9 cellular contexts compared by ENCODE assay signal in genomic region chr1:150322310-150322709, GRCh38. TPM values are rescaled to one million over a fixed set of nuclear protein-coding genes. Genes with fewer than 3 reads are reported as not detected.
A peak's percentile ranks its signal among the peaks of the same experiment; 100 is the strongest.
DNase-seq lines count a peak whose midpoint lies in the region; ATAC-seq and TF ChIP-seq lines count a peak whose summit lies in the region.
"Had no signal": no experiment of that assay in that cellular context is flagged by ENCODE, and none has a peak within 500 bp of the region (broad histone marks: within the 10 kb centered on the region; RNA-seq: fewer than 3 reads in every experiment).

No MANE protein-coding gene starts in this region.

- H4K91ac ChIP-seq in neuronal stem cell (ENCODE audit: low read depth, low read length, poor library complexity), result no peak overlapping the region

- H2BK5ac ChIP-seq in neuronal stem cell (ENCODE audit: low read length), result no peak overlapping the region

- H3K27me3 ChIP-seq in DND-41 (ENCODE audit: insufficient read depth, low read length, poor library complexity), result no peaks in the 10 kb centered on the region
- H3K27me3 ChIP-seq in neuronal stem cell (ENCODE audit: control insufficient read depth in 3 of 3, insufficient read depth in 3 of 3, low read depth in 1 of 3, low read length in 3 of 3), result no peaks in the 10 kb centered on the region

- DNase-seq in DND-41 (no peak), NOMO-1 treated with dmso at 0.1 percent for 144 hours (lab: John Stamatoyannopoulos, UW; ENCODE audit: unreplicated experiment) (peak; percentile 69), chondrocyte (ENCODE audit: low spot score) (no peak), neural crest cell (ENCODE audit: low read depth, low spot score) (no peak), neuronal stem cell (ENCODE audit: low spot score) (no peak), NCI-H2081 (lab: John Stamatoyannopoulos, UW) (no peak), GM03348 (ENCODE audit: low spot score) (no peak)

- H4K8ac ChIP-seq in neuronal stem cell (ENCODE audit: low read depth, low read length), result no peak overlapping the region

- H3K4me2 ChIP-seq in DND-41 (ENCODE audit: insufficient read depth, low read length) (peak overlapping the region; percentile 73), neuronal stem cell (ENCODE audit: insufficient read depth, low read length, poor library complexity, severe bottlenecking) (no peak overlapping the region)

- H3K4me1 ChIP-seq in DND-41 (ENCODE audit: insufficient read depth, low read length), result peaks cover 35% of the 10 kb centered on the region
- peaks cover 2 to 3% of the 10 kb centered on the region in 2 donors for H3K4me1 ChIP-seq in neuronal stem cell (ENCODE audit: control insufficient read depth in 2 of 2, insufficient read depth in 1 of 2, low read depth in 1 of 2, low read length in 2 of 2)

- H3K27ac ChIP-seq in DND-41 (ENCODE audit: low read length), result peak overlapping the region; percentile 93
- no peak overlapping the region for H3K27ac ChIP-seq in neuronal stem cell (replicated peaks; ENCODE audit: low read length)

- H3K9ac ChIP-seq in DND-41 (ENCODE audit: low read depth, low read length) (peak overlapping the region; percentile 72), neuronal stem cell (ENCODE audit: low read depth, low read length, poor library complexity) (no peak overlapping the region)

- peak overlapping the region; percentile 99 for H3K27ac Mint-ChIP-seq in chondrocyte (ENCODE audit: unreplicated experiment)
- peak overlapping the region; percentile 99 for H3K27ac Mint-ChIP-seq in neural crest cell (ENCODE audit: unreplicated experiment)

- H3K27me3 Mint-ChIP-seq in chondrocyte (ENCODE audit: low read depth) (no peaks in the 10 kb centered on the region), neural crest cell (ENCODE audit: low read depth) (peaks cover 2% of the 10 kb centered on the region)

- H3K23ac ChIP-seq in neuronal stem cell (ENCODE audit: low read depth, low read length, poor library complexity), result no peak overlapping the region

- H3K36me3 Mint-ChIP-seq in chondrocyte (ENCODE audit: low read depth), result peaks cover 9% of the 10 kb centered on the region
- peaks cover 8% of the 10 kb centered on the region for H3K36me3 Mint-ChIP-seq in neural crest cell (ENCODE audit: low read depth)

- no peak overlapping the region for H2BK15ac ChIP-seq in neuronal stem cell (ENCODE audit: low read length)

- H3K14ac ChIP-seq in neuronal stem cell (ENCODE audit: low read length), result no peak overlapping the region

- H3K4ac ChIP-seq in neuronal stem cell (ENCODE audit: low read length), result no peak overlapping the region

- H3K9me3 ChIP-seq in DND-41 (ENCODE audit: insufficient read depth, low read length, severe bottlenecking) (no peaks in the 10 kb centered on the region), neuronal stem cell (replicated peaks in 1 of 2; ENCODE audit: control insufficient read depth in 2 of 2, insufficient read depth in 1 of 2, low read depth in 1 of 2, low read length in 2 of 2) (peaks cover 0 to 3% of the 10 kb centered on the region in 2 donors)

- peaks cover 39% of the 10 kb centered on the region for H3K36me3 ChIP-seq in DND-41 (ENCODE audit: insufficient read depth, low read length)
- peaks cover 15 to 47% of the 10 kb centered on the region in 2 donors for H3K36me3 ChIP-seq in neuronal stem cell (replicated peaks in 1 of 2; ENCODE audit: control insufficient read depth in 2 of 2, insufficient read depth in 2 of 2, low read length in 2 of 2)

- peaks cover 17% of the 10 kb centered on the region; the same call in 1 of the 2 replicates for H4K20me1 ChIP-seq in DND-41 (ENCODE audit: insufficient read depth, low read length)

- peaks cover 4% of the 10 kb centered on the region for H3K79me1 ChIP-seq in neuronal stem cell (ENCODE audit: low read depth, low read length)

- peaks cover 60% of the 10 kb centered on the region for H3K79me2 ChIP-seq in DND-41 (ENCODE audit: insufficient read depth, low read length)

- no peak overlapping the region for H2BK120ac ChIP-seq in neuronal stem cell (ENCODE audit: low read depth, low read length)

- no peak overlapping the region for H2AFZ ChIP-seq in DND-41 (ENCODE audit: low read depth, low read length)
- no peak overlapping the region for H2AFZ ChIP-seq in neuronal stem cell (ENCODE audit: low read length)

- no CpG with 5 or more reads among the region's 3 CpGs for WGBS in neuronal stem cell (ENCODE audit: extremely low coverage in 2 of 2, insufficient read length in 2 of 2, insufficient replicate concordance in 1 of 2), 2 donors

- no peak overlapping the region for H2BK12ac ChIP-seq in neuronal stem cell (ENCODE audit: low read length)

- no peak overlapping the region for H3K18ac ChIP-seq in neuronal stem cell (ENCODE audit: low read length)

- H3K4me3 Mint-ChIP-seq in chondrocyte (ENCODE audit: unreplicated experiment) (peak overlapping the region; percentile 100), neural crest cell (peak overlapping the region; percentile 100)

- H3K4me1 Mint-ChIP-seq in chondrocyte (ENCODE audit: low read depth) (peaks cover 20% of the 10 kb centered on the region), neural crest cell (peaks cover 16% of the 10 kb centered on the region)

- ATAC-seq in DND-41 (ENCODE audit: insufficient read depth, low read depth) (no peak), HG02840 (IDR thresholded peaks at IDR 0.05; ENCODE audit: low FRiP score, unreplicated experiment) (no peak)

- H2AK5ac ChIP-seq in neuronal stem cell (ENCODE audit: low read depth, low read length), result no peak overlapping the region

- no peaks in the 10 kb centered on the region for H3K9me3 Mint-ChIP-seq in chondrocyte (ENCODE audit: low read depth)
- no peaks in the 10 kb centered on the region for H3K9me3 Mint-ChIP-seq in neural crest cell

- H3K4me3 ChIP-seq in DND-41 (ENCODE audit: low read depth in 1 of 2, low read length in 2 of 2) (peak overlapping the region; percentile 52 to 81; a peak in 3 of 4 replicates), neuronal stem cell (ENCODE audit: low read length in 2 of 2) (peak overlapping the region in 1 of 2 donors; percentile 73)

- TF ChIP-seq CTCF in DND-41 (IDR thresholded peaks at IDR 0.05; ENCODE audit: borderline replicate concordance, extremely low read depth, low read length, poor library complexity, severe bottlenecking) (no peak), chondrocyte (IDR thresholded peaks at IDR 0.05) (no peak), neural crest cell (conservative IDR thresholded peaks at IDR 0.05) (no peak)

RNA-seq across cellular contexts. Expression of gene PRPF3, which starts 1.0 kb away (rescaled TPM):
- total RNA-seq in chondrocyte, result 36.5 to 52.1 TPM (median 39.6 TPM) in 3 replicates
- 85.9 and 86.6 TPM in 2 replicates for total RNA-seq in neural crest cell
- 39.0 TPM for polyA plus RNA-seq in neuronal stem cell (2013, experiment 1 of 2)
- polyA plus RNA-seq in neuronal stem cell (2013, experiment 2 of 2), result 38.8 TPM

RNA-seq across cellular contexts. Expression of gene MRPS21, which starts 28.6 kb away (rescaled TPM):
- total RNA-seq in chondrocyte (56.4 to 68.3 TPM (median 58.5 TPM) in 3 replicates), neural crest cell (96.2 and 101 TPM in 2 replicates)
- polyA plus RNA-seq in neuronal stem cell (2013, experiment 1 of 2), result 124 TPM
- 120 TPM for polyA plus RNA-seq in neuronal stem cell (2013, experiment 2 of 2)

RNA-seq across cellular contexts. Expression of gene CIART, which starts 40.0 kb away (rescaled TPM):
- total RNA-seq in chondrocyte, result 3.1 to 3.9 TPM (median 3.1 TPM) in 3 replicates
- 3.7 and 5.0 TPM in 2 replicates for total RNA-seq in neural crest cell
- polyA plus RNA-seq in neuronal stem cell (2013, experiment 1 of 2), result 9.0 TPM
- 10.1 TPM for polyA plus RNA-seq in neuronal stem cell (2013, experiment 2 of 2)

RNA-seq across cellular contexts. Expression of gene RPRD2, which starts 41.6 kb away (rescaled TPM):
- 22.2 to 27.0 TPM (median 22.2 TPM) in 3 replicates for total RNA-seq in chondrocyte
- total RNA-seq in neural crest cell, result 40.8 and 43.6 TPM in 2 replicates
- 21.5 TPM for polyA plus RNA-seq in neuronal stem cell (2013, experiment 1 of 2)
- 22.0 TPM for polyA plus RNA-seq in neuronal stem cell (2013, experiment 2 of 2)

RNA-seq across cellular contexts. Expression of gene C1orf54, which starts 49.7 kb away (rescaled TPM):
- 29.0 to 31.9 TPM (median 31.0 TPM) in 3 replicates for total RNA-seq in chondrocyte
- total RNA-seq in neural crest cell, result 15.0 and 16.1 TPM in 2 replicates
- 32.4 TPM for polyA plus RNA-seq in neuronal stem cell (2013, experiment 1 of 2)
- 31.9 TPM for polyA plus RNA-seq in neuronal stem cell (2013, experiment 2 of 2)
- total RNA-seq: NCI-H460 had no signal
